ENCODE assay signal across 1 cellular context in the genomic region with DNA sequence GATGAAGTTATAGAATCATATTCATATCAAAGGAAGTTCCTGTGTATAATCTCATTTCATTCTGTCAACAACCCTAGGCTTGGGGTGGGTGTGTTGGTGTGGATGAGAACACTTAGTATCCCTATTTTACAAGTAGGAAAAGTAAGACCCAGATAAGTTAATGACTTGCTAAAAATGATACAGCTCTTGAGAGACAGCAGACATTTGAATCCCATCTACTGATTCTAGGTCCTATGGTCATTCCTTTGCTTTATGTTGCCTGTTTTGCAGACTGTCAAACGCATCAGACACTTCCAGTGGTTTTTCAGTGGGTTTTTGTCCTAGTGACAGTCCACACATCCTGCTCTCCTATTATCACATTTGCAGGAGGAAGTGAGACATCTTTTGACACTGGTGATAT.
TF ChIP-seq lines count a peak whose summit lies in the region.

No MANE protein-coding gene starts in this region.

TF ChIP-seq in SK-N-SH treated with all-trans-retinoic acid at 6 μM for 48 hours, 23 proteins besides CTCF, POLR2A, EP300 and RAD21 (continued from another document):
- TF ChIP-seq, protein P1, sequence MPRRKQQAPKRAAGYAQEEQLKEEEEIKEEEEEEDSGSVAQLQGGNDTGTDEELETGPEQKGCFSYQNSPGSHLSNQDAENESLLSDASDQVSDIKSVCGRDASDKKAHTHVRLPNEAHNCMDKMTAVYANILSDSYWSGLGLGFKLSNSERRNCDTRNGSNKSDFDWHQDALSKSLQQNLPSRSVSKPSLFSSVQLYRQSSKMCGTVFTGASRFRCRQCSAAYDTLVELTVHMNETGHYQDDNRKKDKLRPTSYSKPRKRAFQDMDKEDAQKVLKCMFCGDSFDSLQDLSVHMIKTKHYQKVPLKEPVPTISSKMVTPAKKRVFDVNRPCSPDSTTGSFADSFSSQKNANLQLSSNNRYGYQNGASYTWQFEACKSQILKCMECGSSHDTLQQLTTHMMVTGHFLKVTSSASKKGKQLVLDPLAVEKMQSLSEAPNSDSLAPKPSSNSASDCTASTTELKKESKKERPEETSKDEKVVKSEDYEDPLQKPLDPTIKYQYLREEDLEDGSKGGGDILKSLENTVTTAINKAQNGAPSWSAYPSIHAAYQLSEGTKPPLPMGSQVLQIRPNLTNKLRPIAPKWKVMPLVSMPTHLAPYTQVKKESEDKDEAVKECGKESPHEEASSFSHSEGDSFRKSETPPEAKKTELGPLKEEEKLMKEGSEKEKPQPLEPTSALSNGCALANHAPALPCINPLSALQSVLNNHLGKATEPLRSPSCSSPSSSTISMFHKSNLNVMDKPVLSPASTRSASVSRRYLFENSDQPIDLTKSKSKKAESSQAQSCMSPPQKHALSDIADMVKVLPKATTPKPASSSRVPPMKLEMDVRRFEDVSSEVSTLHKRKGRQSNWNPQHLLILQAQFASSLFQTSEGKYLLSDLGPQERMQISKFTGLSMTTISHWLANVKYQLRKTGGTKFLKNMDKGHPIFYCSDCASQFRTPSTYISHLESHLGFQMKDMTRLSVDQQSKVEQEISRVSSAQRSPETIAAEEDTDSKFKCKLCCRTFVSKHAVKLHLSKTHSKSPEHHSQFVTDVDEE (CRISPR knock-in tag; IDR thresholded peaks at IDR 0.05) = no peak
